31 cellular contexts compared by ENCODE assay signal in the genomic region with DNA sequence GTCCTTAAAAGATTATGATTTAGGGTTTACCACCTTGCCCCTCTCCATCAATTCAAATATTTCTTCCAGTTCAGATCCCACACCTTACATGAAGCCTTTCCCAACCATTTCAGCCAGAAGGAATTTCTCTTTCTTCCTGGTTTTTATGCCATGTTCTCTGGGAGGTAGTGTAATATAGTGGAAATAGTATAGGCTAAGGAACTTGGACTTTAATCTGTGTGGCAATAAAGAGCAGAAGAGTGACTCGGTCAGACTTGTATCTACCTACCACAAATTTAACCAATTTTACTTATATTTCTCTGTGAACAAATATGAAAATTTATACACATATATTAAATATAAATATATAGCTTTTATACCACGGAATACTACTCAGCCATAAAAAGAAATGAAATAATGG.
"Had no signal": no experiment of that assay in that cellular context is flagged by ENCODE, and none has a peak within 500 bp of the region (broad histone marks: within the 10 kb centered on the region; RNA-seq: fewer than 3 reads in every experiment).

No MANE protein-coding gene starts in this region.

- H3K36me3 ChIP-seq: adrenal gland, brain microvascular endothelial cell, breast epithelium had no signal

- H3K4me3 ChIP-seq: adrenal gland, body of pancreas, breast epithelium had no signal

- H3K27ac ChIP-seq: adrenal gland, body of pancreas, brain microvascular endothelial cell, breast epithelium, VCaP had no signal

- DNase-seq: activated B cell treated with CpG ODN at 0.5 μM for 24 hours; activated CD4-positive, alpha-beta memory T cell treated with anti-CD3 and anti-CD28 coated beads for 36 hours; activated CD4-positive, alpha-beta T cell treated with anti-CD3 and anti-CD28 coated beads for 4 hours; activated CD4-positive, alpha-beta T cell treated with anti-CD3 and anti-CD28 coated beads, Interleukin-2, amount 10 ng/mL, durations not matched to agents 24 days and 14 days; activated CD4-positive, alpha-beta T cell treated with anti-CD3 and anti-CD28 coated beads, Interleukin-2, amount 50 U/mL, for 1 hour; activated CD4-positive, alpha-beta T cell treated with anti-CD3 and anti-CD28 coated beads, Interleukin-2, amount 50 U/mL, for 4 hours; activated CD4-positive, CD25-positive, alpha-beta regulatory T cell treated with anti-CD3 and anti-CD28 coated beads, Interleukin-2, amount 50 U/mL, for 72 hours; activated CD8-positive, alpha-beta memory T cell treated with anti-CD3 and anti-CD28 coated beads, Interleukin-2, amount 50 U/mL, for 4 hours; activated CD8-positive, alpha-beta T cell treated with anti-CD3 and anti-CD28 coated beads for 36 hours; activated effector memory CD4-positive, alpha-beta T cell treated with anti-CD3 and anti-CD28 coated beads, Interleukin-2, amount 50 U/mL, for 16 hours; activated gamma-delta T cell treated with Interleukin-2 at 50 U/mL for 16 hours; activated naive CD4-positive, alpha-beta T cell; activated naive CD4-positive, alpha-beta T cell treated with anti-CD3 and anti-CD28 coated beads for 36 hours; activated naive CD4-positive, alpha-beta T cell treated with anti-CD3 and anti-CD28 coated beads, Interleukin-2, amount 50 U/mL, for 16 hours; activated naive CD8-positive, alpha-beta T cell treated with anti-CD3 and anti-CD28 coated beads for 36 hours; activated T-cell treated with anti-CD3 and anti-CD28 coated beads for 4 hours; activated T-cell treated with anti-CD3 and anti-CD28 coated beads, Interleukin-2, amount 50 U/mL, for 1 hour; activated T-cell treated with anti-CD3 and anti-CD28 coated beads, Interleukin-2, amount 50 U/mL, for 4 hours; activated T-cell treated with anti-CD3 and anti-CD28 coated beads, Interleukin-2, amount 50 U/mL, for 72 hours; adrenal gland; amniotic stem cell; aorta; body of pancreas; brain microvascular endothelial cell; central memory CD4-positive, alpha-beta T cell; T-helper 1 cell; T-helper 2 cell; T-helper 9 cell had no signal

- H3K27me3 ChIP-seq: adrenal gland, body of pancreas, brain microvascular endothelial cell, breast epithelium had no signal

- H3K4me1 ChIP-seq: adrenal gland, body of pancreas, breast epithelium had no signal

- ATAC-seq: activated CD8-positive, alpha-beta T cell treated with anti-CD3 and anti-CD28 coated beads for 36 hours; activated T-cell treated with anti-CD3 and anti-CD28 coated beads, Interleukin-2, amount 50 U/mL, for 4 hours; activated T-helper 17 cell treated with anti-CD3 and anti-CD28 coated beads, Interleukin-2, amount 50 U/mL, for 72 hours; body of pancreas had no signal

- H3K9me3 ChIP-seq: adrenal gland, body of pancreas, breast epithelium had no signal
